In genomic region chr3:19598870-19599269, GRCh38 we compare ENCODE assay signal across 18 cellular contexts.
DNase-seq lines count a peak whose midpoint lies in the region; ATAC-seq lines count a peak whose summit lies in the region.
"Had no signal": no experiment of that assay in that cellular context is flagged by ENCODE, and none has a peak within 500 bp of the region (broad histone marks: within the 10 kb centered on the region; RNA-seq: fewer than 3 reads in every experiment).

No MANE protein-coding gene starts in this region.

- DNase-seq in A172 (ENCODE audit: low spot score) (no peak), T-helper 1 cell (no peak), NCI-H2081 treated with DMSO at 0.1 percent for 48 hours (lab: John Stamatoyannopoulos, UW) (no peak)
- DNase-seq: activated naive CD4-positive, alpha-beta T cell treated with anti-CD3 and anti-CD28 coated beads, Interleukin-2, amount 50 U/mL, for 16 hours; caudate nucleus; H9; heart left ventricle; left cardiac atrium; NCI-H1436 treated with DMSO at 0.1 percent for 48 hours; NCI-H748 treated with DMSO at 0.1 percent for 48 hours; SHP77 treated with DMSO at 0.1 percent for 48 hours; stimulated activated CD4-positive, alpha-beta T cell treated with anti-CD3 and anti-CD28 coated beads, Interleukin-4, amount 100 ng/mL, for 1 hour; stimulated activated naive CD8-positive, alpha-beta T cell treated with anti-CD3 and anti-CD28 coated beads, Interleukin-15, Interleukin-2, amounts not matched to agents 100 U/mL and 50 U/mL, for 24 hours had no signal

- ATAC-seq in GM18499 (IDR thresholded peaks at IDR 0.05; ENCODE audit: insufficient read depth, unreplicated experiment) (peak; percentile 81), GM21360 (IDR thresholded peaks at IDR 0.05; ENCODE audit: unreplicated experiment) (peak; percentile 93), HG02870 (IDR thresholded peaks at IDR 0.05; ENCODE audit: unreplicated experiment) (peak; percentile 94), HG03442 (IDR thresholded peaks at IDR 0.05; ENCODE audit: unreplicated experiment) (peak; percentile 92), GM19397 (IDR thresholded peaks at IDR 0.05; ENCODE audit: unreplicated experiment) (no peak)
- ATAC-seq: heart left ventricle; left cardiac atrium; stimulated activated naive CD8-positive, alpha-beta T cell treated with anti-CD3 and anti-CD28 coated beads, Interleukin-15, Interleukin-2, amounts not matched to agents 100 U/mL and 50 U/mL, for 24 hours had no signal
